23 cellular contexts compared by ENCODE assay signal in the genomic region with DNA sequence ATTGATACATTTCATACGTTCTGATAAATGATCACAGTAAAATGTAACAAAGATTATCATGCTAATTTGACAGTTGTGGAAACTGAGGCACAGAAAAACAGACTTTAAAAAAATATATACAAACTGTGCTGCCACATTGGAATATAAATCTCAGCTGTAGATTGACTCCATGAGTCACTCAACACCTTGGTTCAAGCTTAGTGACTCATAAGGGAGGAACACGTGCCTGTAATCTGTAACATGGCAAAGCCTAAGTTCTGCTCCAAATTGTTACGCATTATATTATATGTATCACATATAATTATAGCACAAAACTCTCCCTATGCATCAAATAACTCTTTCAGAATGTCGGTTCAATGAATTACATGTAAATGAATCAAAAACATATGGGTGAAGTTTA.
"Had no signal": no experiment of that assay in that cellular context is flagged by ENCODE, and none has a peak within 500 bp of the region (broad histone marks: within the 10 kb centered on the region; RNA-seq: fewer than 3 reads in every experiment).

No MANE protein-coding gene starts in this region.

- ATAC-seq: left ventricle myocardium superior; natural killer cell treated with Interleukin-12 subunit alpha and Interleukin-12 subunit beta and Interleukin-15 and Interleukin-18, amount 100 ng/mL, for 72 hours; stimulated activated naive CD8-positive, alpha-beta T cell treated with anti-CD3 and anti-CD28 coated beads, Interleukin-15, Interleukin-2, amounts not matched to agents 100 U/mL and 50 U/mL, for 24 hours had no signal

- H3K4me3 Mint-ChIP-seq: activated B cell treated with CpG ODN at 0.5 μM for 24 hours; activated CD4-positive, alpha-beta T cell treated with anti-CD3 and anti-CD28 coated beads, Interleukin-2, amount 10 ng/mL, durations not matched to agents 24 days and 14 days; activated naive CD8-positive, alpha-beta T cell; natural killer cell treated with Interleukin-12 subunit alpha and Interleukin-12 subunit beta and Interleukin-15 and Interleukin-18, amount 100 ng/mL, for 72 hours had no signal

- H3K4me1 ChIP-seq: prostate gland, right atrium auricular region, spleen, upper lobe of left lung had no signal

- H3K27ac ChIP-seq: cardiac muscle cell, ovary, prostate gland, right atrium auricular region, spleen, upper lobe of left lung had no signal

- H3K9me3 ChIP-seq: ovary, prostate gland, right atrium auricular region, spleen, upper lobe of left lung had no signal

- FAIRE-seq: frontal cortex had no signal

- H3K27me3 ChIP-seq: ovary, right atrium auricular region, spleen, upper lobe of left lung had no signal

- H3K27me3 Mint-ChIP-seq: activated B cell treated with CpG ODN at 0.5 μM for 24 hours; activated naive CD8-positive, alpha-beta T cell had no signal

- H3K36me3 Mint-ChIP-seq: activated naive CD8-positive, alpha-beta T cell; natural killer cell treated with Interleukin-12 subunit alpha and Interleukin-12 subunit beta and Interleukin-15 and Interleukin-18, amount 100 ng/mL, for 72 hours had no signal

- H3K9me3 Mint-ChIP-seq: activated B cell treated with CpG ODN at 0.5 μM for 24 hours; activated CD4-positive, alpha-beta T cell treated with anti-CD3 and anti-CD28 coated beads, Interleukin-2, amount 10 ng/mL, durations not matched to agents 24 days and 14 days; activated T-helper 2 cell treated with anti-CD3 and anti-CD28 coated beads, Interferon-gamma antibody, Interleukin-2, Interleukin-4, amounts not matched to agents 10 μg/mL and 5 μg/mL and 100 μg/mL, durations not matched to agents 14 hours and 24 hours and 36 hours; natural killer cell treated with Interleukin-12 subunit alpha and Interleukin-12 subunit beta and Interleukin-15 and Interleukin-18, amount 100 ng/mL, for 72 hours had no signal

- DNase-seq: activated B cell treated with CpG ODN at 0.5 μM for 24 hours; activated CD4-positive, alpha-beta T cell treated with anti-CD3 and anti-CD28 coated beads, Interleukin-2, amount 10 ng/mL, durations not matched to agents 24 days and 14 days; activated naive CD4-positive, alpha-beta T cell; activated T-cell treated with anti-CD3 and anti-CD28 coated beads, Interleukin-2, amount 50 U/mL, for 1 hour; amygdala; cortex of kidney; erythroblast; glutamatergic neuron; hippocampal formation; left ventricle myocardium superior; ovary; spleen; stimulated activated CD4-positive, alpha-beta T cell treated with anti-CD3 and anti-CD28 coated beads, Interleukin-4, amount 100 ng/mL, for 24 hours; stimulated activated naive CD8-positive, alpha-beta T cell treated with anti-CD3 and anti-CD28 coated beads, Interleukin-15, Interleukin-2, amounts not matched to agents 100 U/mL and 50 U/mL, for 24 hours; T1000; upper lobe of left lung had no signal

- H3K4me1 Mint-ChIP-seq: activated B cell treated with CpG ODN at 0.5 μM for 24 hours; activated CD4-positive, alpha-beta T cell treated with anti-CD3 and anti-CD28 coated beads, Interleukin-2, amount 10 ng/mL, durations not matched to agents 24 days and 14 days had no signal

- H3K4me3 ChIP-seq: cardiac muscle cell, ovary, prostate gland, right atrium auricular region, spleen, upper lobe of left lung had no signal

- H3K27ac Mint-ChIP-seq: activated B cell treated with CpG ODN at 0.5 μM for 24 hours; activated CD4-positive, alpha-beta T cell treated with anti-CD3 and anti-CD28 coated beads, Interleukin-2, amount 10 ng/mL, durations not matched to agents 24 days and 14 days; activated naive CD8-positive, alpha-beta T cell; activated T-helper 2 cell treated with anti-CD3 and anti-CD28 coated beads, Interferon-gamma antibody, Interleukin-2, Interleukin-4, amounts not matched to agents 10 μg/mL and 5 μg/mL and 100 μg/mL, durations not matched to agents 14 hours and 24 hours and 36 hours; natural killer cell treated with Interleukin-12 subunit alpha and Interleukin-12 subunit beta and Interleukin-15 and Interleukin-18, amount 100 ng/mL, for 72 hours had no signal
